In genomic region chr15:74615313-74616019, GRCh38 we compare ENCODE assay signal across 1 cellular context.
TF ChIP-seq lines count a peak whose summit lies in the region.

TSS of gene CLK3 (plus strand) at chr15:74615836. CDS start at chr15:74619197, 3,361 bp downstream.

TF ChIP-seq in HepG2, 621 proteins besides CTCF, POLR2A, EP300 and RAD21 (continued from another document and continues in another):
- TF ChIP-seq DPF2 (CRISPR knock-in tag; IDR thresholded peaks at IDR 0.05; ENCODE audit: borderline replicate concordance, low read depth) (no peak), GZF1 (CRISPR knock-in tag; IDR thresholded peaks at IDR 0.05) (no peak), PHF20 (CRISPR knock-in tag; IDR thresholded peaks at IDR 0.05) (peak; percentile 94), RELA (CRISPR knock-in tag; IDR thresholded peaks at IDR 0.05) (peak; percentile 42; the same call in 1 of the 2 replicates), PRDM15 (CRISPR knock-in tag; IDR thresholded peaks at IDR 0.05) (peak; percentile 5; the same call in 1 of the 2 replicates), PHF5A (CRISPR knock-in tag; IDR thresholded peaks at IDR 0.05; ENCODE audit: low read depth, unreplicated experiment) (peak; percentile 71), WIZ (CRISPR knock-in tag; IDR thresholded peaks at IDR 0.05) (no peak; the same call in 1 of the 2 replicates), ZNF629 (CRISPR knock-in tag; conservative IDR thresholded peaks at IDR 0.05) (peak; percentile 48), ZSCAN21 (CRISPR knock-in tag; IDR thresholded peaks at IDR 0.05; ENCODE audit: borderline replicate concordance) (peak; percentile 94; the same call in 1 of the 2 replicates), ZBTB40 (IDR thresholded peaks at IDR 0.05) (no peak), ZBTB40 (CRISPR knock-in tag; IDR thresholded peaks at IDR 0.05) (peak; percentile 48; the same call in 1 of the 2 replicates), TIGD3 (CRISPR knock-in tag; IDR thresholded peaks at IDR 0.05; ENCODE audit: borderline replicate concordance) (no peak), PAF1 (CRISPR knock-in tag; IDR thresholded peaks at IDR 0.05) (no peak), ZNF337 (CRISPR knock-in tag; IDR thresholded peaks at IDR 0.05; ENCODE audit: borderline replicate concordance, low read depth) (no peak), CHD2 (IDR thresholded peaks at IDR 0.05; ENCODE audit: low read depth, low read length) (0 out of 2 replicates have a peak, but pooled peaks have one; percentile 38), ETV5 (CRISPR knock-in tag; IDR thresholded peaks at IDR 0.05; ENCODE audit: borderline replicate concordance) (peak; percentile 86), GABPA (IDR thresholded peaks at IDR 0.05; ENCODE audit: low read depth, low read length) (no peak), GABPA (CRISPR knock-in tag; IDR thresholded peaks at IDR 0.05; ENCODE audit: low read depth) (peak; percentile 80), ZNF333 (CRISPR knock-in tag; IDR thresholded peaks at IDR 0.05; ENCODE audit: borderline replicate concordance) (no peak; the same call in 1 of the 2 replicates), ZSCAN25 (CRISPR knock-in tag; IDR thresholded peaks at IDR 0.05) (no peak; the same call in 1 of the 2 replicates), RBFOX2 (IDR thresholded peaks at IDR 0.05; ENCODE audit: low read depth, low read length) (peak; percentile 93), YY1 (IDR thresholded peaks at IDR 0.05; ENCODE audit: insufficient read depth, insufficient replicate concordance, low read depth, low read length) (peak; percentile 84), HIC2 (CRISPR knock-in tag; IDR thresholded peaks at IDR 0.05; ENCODE audit: low read depth) (no peak; the same call in 1 of the 2 replicates), ARID4A (CRISPR knock-in tag; IDR thresholded peaks at IDR 0.05; ENCODE audit: borderline replicate concordance) (peak; percentile 94; the same call in 1 of the 2 replicates), ZNF256 (CRISPR knock-in tag; conservative IDR thresholded peaks at IDR 0.05) (no peak), IRX3 (CRISPR knock-in tag; IDR thresholded peaks at IDR 0.05; ENCODE audit: borderline replicate concordance, low read depth) (no peak), PTBP1 (IDR thresholded peaks at IDR 0.05; ENCODE audit: low read depth, low read length, poor library complexity, severe bottlenecking) (no peak), ZNF800 (CRISPR knock-in tag; IDR thresholded peaks at IDR 0.05) (no peak), MTERF4 (CRISPR knock-in tag; IDR thresholded peaks at IDR 0.05) (peak; percentile 97)
